In the genomic region with DNA sequence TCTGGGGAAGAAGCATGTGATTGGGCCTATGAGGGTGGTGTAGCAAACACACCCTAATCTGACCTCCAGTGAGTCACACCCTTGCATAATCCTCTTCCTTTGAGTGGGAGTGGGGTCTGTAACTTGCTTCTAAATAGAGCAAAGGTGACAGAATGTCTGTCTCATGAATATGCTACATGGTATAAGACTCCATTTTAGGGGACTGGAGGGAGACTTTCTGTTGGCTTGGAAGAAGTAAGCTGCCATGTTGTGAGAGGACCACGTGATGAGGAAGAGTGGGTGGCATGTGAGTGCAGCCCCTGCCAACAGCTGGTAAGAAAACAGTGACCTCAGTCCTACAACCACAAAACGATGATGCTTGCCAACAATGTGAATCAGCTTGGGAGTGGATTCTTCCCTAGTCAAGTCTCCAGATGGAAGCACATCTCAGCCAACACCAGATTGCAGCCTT, we compare ENCODE assay signal across 12 cellular contexts. TPM values are rescaled to one million over a fixed set of nuclear protein-coding genes. Genes with fewer than 3 reads are reported as not detected.
DNase-seq lines count a peak whose midpoint lies in the region; ATAC-seq and TF ChIP-seq lines count a peak whose summit lies in the region.
"Had no signal": no experiment of that assay in that cellular context is flagged by ENCODE, and none has a peak within 500 bp of the region (broad histone marks: within the 10 kb centered on the region; RNA-seq: fewer than 3 reads in every experiment).

No MANE protein-coding gene starts in this region.

- no peak overlapping the region for H3K4me3 ChIP-seq in AG04450 (ENCODE audit: low read depth, low read length)
- H3K4me3 ChIP-seq: HAP-1, upper lobe of left lung had no signal

- H3K9me3 ChIP-seq in AG04450 (ENCODE audit: control insufficient read depth, insufficient read depth, low read length): peaks cover 2% of the 10 kb centered on the region; the same call in 1 of the 2 replicates
- H3K9me3 ChIP-seq: HAP-1, upper lobe of left lung had no signal

- TF ChIP-seq CTCF in AG04450 (IDR thresholded peaks at IDR 0.05; ENCODE audit: low read depth, low read length) (no peak), RWPE1 (conservative IDR thresholded peaks at IDR 0.05; ENCODE audit: low read depth) (no peak)

- POLR2A ChIA-PET in AG04450 (lab: Yijun Ruan, JAX): no interaction called here
- POLR2A ChIA-PET in RWPE1 (lab: Yijun Ruan, JAX; ENCODE audit: low non-redundant PET): no interaction called here

- DNase-seq in AG04450 (ENCODE audit: low read depth, low spot score): peak; percentile 76
- peak; percentile 28 for DNase-seq in GF-D8 (lab: John Stamatoyannopoulos, UW)
- DNase-seq in RWPE1 (ENCODE audit: low spot score): peak; percentile 46
- DNase-seq in fibroblast of the conjunctiva (ENCODE audit: low read depth): peak; percentile 91
- no peak for DNase-seq in NCI-H1417 (lab: John Stamatoyannopoulos, UW)
- DNase-seq in activated gamma-delta T cell (lab: John Stamatoyannopoulos, UW): no peak
- no peak for DNase-seq in activated effector memory CD4-positive, alpha-beta T cell treated with Interleukin-2 at 50 U/mL for 16 hours
- DNase-seq: T-helper 1 cell had no signal

- H3K27ac ChIP-seq in AG04450 (ENCODE audit: low read depth, low read length) (peak overlapping the region; percentile 85), RWPE1 (peak overlapping the region; percentile 64)
- H3K27ac ChIP-seq: KMS-11, upper lobe of left lung had no signal

- no peaks in the 10 kb centered on the region for H3K27me3 ChIP-seq in AG04450 (ENCODE audit: control insufficient read depth, insufficient read depth, low read length)
- H3K27me3 ChIP-seq: upper lobe of left lung had no signal

- ATAC-seq in HG02840 (IDR thresholded peaks at IDR 0.05; ENCODE audit: low FRiP score, unreplicated experiment): no peak

- CTCF ChIA-PET in AG04450 (lab: Charles Lee) (interaction anchor here (1.0 to 1.6 kb wide), 2 partner anchors 18 to 353 kb away, joined by 3 to 4 read pairs; no protein-coding TSS in a partner anchor), RWPE1 (lab: Yijun Ruan, JAX) (no interaction called here)

RNA-seq across cellular contexts. Expression of gene AK9, which starts 3.7 kb away (rescaled TPM):
- 2.6 and 3.6 TPM in 2 replicates for polyA plus RNA-seq in AG04450 (2011; rRNA removed)
- polyA minus RNA-seq in AG04450 (2011; rRNA and poly(A)+ RNA removed): 1.1 and 1.5 TPM in 2 replicates

RNA-seq across cellular contexts. Expression of gene FIG4, which starts 3.8 kb away (rescaled TPM):
- 17.0 and 22.8 TPM in 2 replicates for polyA plus RNA-seq in AG04450 (2011; rRNA removed)
- polyA minus RNA-seq in AG04450 (2011; rRNA and poly(A)+ RNA removed): 10.4 and 19.2 TPM in 2 replicates

Comparison
In these comparisons a context has a peak if more than half of its experiments do, and no peak if none do; other contexts are left out.
1. DNase-seq: peak in AG04450 (single experiment), GF-D8 (single experiment), RWPE1 (single experiment) and fibroblast of the conjunctiva (single experiment); none in NCI-H1417 (0 of 3), activated gamma-delta T cell (single experiment) and activated effector memory CD4-positive, alpha-beta T cell treated with Interleukin-2 at 50 U/mL for 16 hours (single experiment).